In the genomic region with DNA sequence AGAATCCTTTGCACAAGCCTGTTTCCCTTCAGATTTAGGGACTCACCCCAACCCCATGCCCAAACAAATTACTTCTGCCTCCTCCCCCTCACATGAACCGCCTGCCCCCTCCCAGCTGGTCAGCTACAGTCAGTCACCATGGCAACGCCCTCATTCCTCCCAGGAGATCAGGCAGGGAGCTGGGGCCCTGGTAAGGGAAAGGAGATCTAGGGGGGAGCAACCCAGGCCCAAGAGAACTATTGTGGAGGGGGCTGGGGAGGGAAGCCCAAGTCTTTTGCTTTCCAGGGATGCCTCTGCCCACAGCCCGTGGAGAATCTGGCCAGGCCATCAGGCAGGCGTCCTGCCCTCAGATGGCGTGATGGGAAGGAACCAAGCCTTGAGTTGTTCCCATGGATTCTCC, we compare ENCODE assay signal across 1 cellular context.
TF ChIP-seq lines count a peak whose summit lies in the region.

No MANE protein-coding gene starts in this region.

TF ChIP-seq in IMR-90, 13 proteins besides CTCF, POLR2A, EP300 and RAD21:
- TF ChIP-seq FOS (IDR thresholded peaks at IDR 0.05; ENCODE audit: low read depth, low read length): no peak
- no peak for TF ChIP-seq SMC3 (IDR thresholded peaks at IDR 0.05; ENCODE audit: low read depth, low read length)
- TF ChIP-seq CEBPB (IDR thresholded peaks at IDR 0.05; ENCODE audit: low read depth, low read length): no peak
- TF ChIP-seq MXI1 (IDR thresholded peaks at IDR 0.05; ENCODE audit: borderline replicate concordance, low read depth, low read length): no peak
- no peak for TF ChIP-seq CHD1 (IDR thresholded peaks at IDR 0.05; ENCODE audit: low read depth, low read length)
- TF ChIP-seq MAZ (IDR thresholded peaks at IDR 0.05; ENCODE audit: borderline replicate concordance, low read depth, low read length): peak; percentile 43; the same call in 1 of the 2 replicates
